Comparison of ENCODE assay signal across 17 cellular contexts in the genomic region with DNA sequence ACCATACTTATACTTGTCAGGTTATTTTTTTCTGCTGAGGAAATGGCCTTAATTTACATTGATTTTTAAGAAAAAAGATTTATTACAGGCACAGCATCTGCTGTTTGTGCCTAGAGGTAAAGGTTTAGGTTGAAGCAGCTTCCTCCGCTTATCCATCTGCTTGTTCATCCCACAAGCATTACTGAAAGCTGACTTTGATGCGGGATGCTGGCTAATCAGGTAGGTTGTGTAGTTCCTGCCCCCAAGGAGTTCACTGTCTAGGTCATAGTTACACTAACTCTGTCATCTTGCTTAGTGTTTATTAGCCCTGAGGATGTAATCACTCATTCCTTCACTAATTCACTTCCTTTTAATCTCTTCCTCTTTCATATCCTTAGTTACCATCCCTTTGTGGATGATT.
DNase-seq lines count a peak whose midpoint lies in the region; ATAC-seq lines count a peak whose summit lies in the region.
"Had no signal": no experiment of that assay in that cellular context is flagged by ENCODE, and none has a peak within 500 bp of the region (broad histone marks: within the 10 kb centered on the region; RNA-seq: fewer than 3 reads in every experiment).

No MANE protein-coding gene starts in this region.

- no peaks in the 10 kb centered on the region for H3K79me2 ChIP-seq in trophoblast cell (ENCODE audit: control insufficient read depth, insufficient read depth, low read length, poor library complexity)

- H2AFZ ChIP-seq in trophoblast cell (ENCODE audit: insufficient read depth, low read length, poor library complexity) = no peak overlapping the region

- no peaks in the 10 kb centered on the region for H3K79me1 ChIP-seq in trophoblast cell (ENCODE audit: low read length)

- no peak overlapping the region for H3K4me3 ChIP-seq in trophoblast cell (ENCODE audit: low read depth, low read length)
- H3K4me3 ChIP-seq: A549; BLaER1 treated with 17β-estradiol and CSF1 and Interleukin-3, amounts not matched to agents 10 nM and 100 nM had no signal

- H2BK12ac ChIP-seq in trophoblast cell (ENCODE audit: low read length) = no peak overlapping the region

- no peak overlapping the region for H3K9ac ChIP-seq in trophoblast cell (ENCODE audit: low read length)
- H3K9ac ChIP-seq: BLaER1 treated with 17β-estradiol and CSF1 and Interleukin-3, amounts not matched to agents 10 nM and 100 nM had no signal

- H4K12ac ChIP-seq in trophoblast cell (ENCODE audit: low read depth, low read length) = no peak overlapping the region

- ATAC-seq in Right ventricle myocardium inferior = peak; percentile 23
- no peak for ATAC-seq in left cardiac atrium
- ATAC-seq: A549; CD8-positive, alpha-beta T cell had no signal

- H3K27ac ChIP-seq in trophoblast cell (ENCODE audit: low read depth, low read length) = no peak overlapping the region
- H3K27ac ChIP-seq: 22Rv1; A549; BLaER1 treated with 17β-estradiol and CSF1 and Interleukin-3, amounts not matched to agents 10 nM and 100 nM; C4-2B had no signal

- H3K18ac ChIP-seq in trophoblast cell (ENCODE audit: low read length) = no peak overlapping the region

- H3K23ac ChIP-seq in trophoblast cell (ENCODE audit: low read length) = no peak overlapping the region

- no peak overlapping the region for H3K4me2 ChIP-seq in trophoblast cell (ENCODE audit: low read length)
- H3K4me2 ChIP-seq: A549; BLaER1 treated with 17β-estradiol and CSF1 and Interleukin-3, amounts not matched to agents 10 nM and 100 nM had no signal

- no peak for DNase-seq in Right ventricle myocardium inferior (ENCODE audit: missing footprints)
- no peak for DNase-seq in left cardiac atrium
- peak; percentile 13 for DNase-seq in NCI-H82 treated with DMSO at 0.1 percent for 48 hours (lab: John Stamatoyannopoulos, UW; ENCODE audit: unreplicated experiment)
- DNase-seq in trophoblast cell = peak; percentile 67 to 72
- no peak for DNase-seq in NCI-H526 treated with DMSO at 0.1 percent for 48 hours (lab: John Stamatoyannopoulos, UW)
- no peak for DNase-seq in NCI-H1436 (lab: John Stamatoyannopoulos, UW)
- DNase-seq: AML-193; Caco-2; Calu3; CD4-positive, alpha-beta T cell; CD8-positive, alpha-beta T cell; DMS79 treated with DMSO at 0.1 percent for 48 hours; GF-D8 had no signal

- intact Hi-C loops in Right ventricle myocardium inferior (cut with DNase I) = no loop called here
- intact Hi-C loops in left cardiac atrium (cut with DNase I) = no loop called here

- no peaks in the 10 kb centered on the region for H3K4me1 ChIP-seq in trophoblast cell (ENCODE audit: control insufficient read depth in 1 of 2, insufficient read depth in 2 of 2, low read length in 2 of 2)
- H3K4me1 ChIP-seq: A549; BLaER1 treated with 17β-estradiol and CSF1 and Interleukin-3, amounts not matched to agents 10 nM and 100 nM; Caco-2 had no signal

- no peaks in the 10 kb centered on the region for H3K27me3 ChIP-seq in trophoblast cell (ENCODE audit: insufficient read depth, low read length)
- H3K27me3 ChIP-seq: BLaER1 treated with 17β-estradiol and CSF1 and Interleukin-3, amounts not matched to agents 10 nM and 100 nM had no signal

- no peaks in the 10 kb centered on the region for H3K9me3 ChIP-seq in trophoblast cell (ENCODE audit: insufficient read depth, low read depth, low read length)
- H3K9me3 ChIP-seq: A549, Caco-2 had no signal

- H3K14ac ChIP-seq in trophoblast cell (ENCODE audit: low read length) = no peak overlapping the region

- H3K4ac ChIP-seq in trophoblast cell (ENCODE audit: low read depth, low read length) = no peak overlapping the region

- no peak overlapping the region for H2BK120ac ChIP-seq in trophoblast cell (ENCODE audit: insufficient read depth, low read length, poor library complexity)

- no peak overlapping the region for H4K8ac ChIP-seq in trophoblast cell (ENCODE audit: low read depth, low read length)

- WGBS in trophoblast cell (ENCODE audit: extremely low coverage, insufficient coverage, insufficient read length) = no CpG with 5 or more reads among the region's 2 CpGs

- no peaks in the 10 kb centered on the region for H3K36me3 ChIP-seq in trophoblast cell (ENCODE audit: control insufficient read depth in 1 of 2, insufficient read depth in 2 of 2, low read length in 2 of 2)
- H3K36me3 ChIP-seq: BLaER1 treated with 17β-estradiol and CSF1 and Interleukin-3, amounts not matched to agents 10 nM and 100 nM had no signal

- no peak overlapping the region for H2AK5ac ChIP-seq in trophoblast cell (ENCODE audit: low read length)

- no peak overlapping the region for H4K91ac ChIP-seq in trophoblast cell (ENCODE audit: low read depth, low read length)

- H2BK5ac ChIP-seq in trophoblast cell (ENCODE audit: low read depth, low read length, poor library complexity) = no peak overlapping the region

Comparison
In these comparisons a context has a peak if more than half of its experiments do, and no peak if none do; other contexts are left out.
1. DNase-seq: peak in NCI-H82 treated with DMSO at 0.1 percent for 48 hours (single experiment) and trophoblast cell (2 of 2); none in Right ventricle myocardium inferior (single experiment), left cardiac atrium (single experiment), NCI-H526 treated with DMSO at 0.1 percent for 48 hours (single experiment) and NCI-H1436 (single experiment).